Comparison of ENCODE assay signal across 1 cellular context in the genomic region with DNA sequence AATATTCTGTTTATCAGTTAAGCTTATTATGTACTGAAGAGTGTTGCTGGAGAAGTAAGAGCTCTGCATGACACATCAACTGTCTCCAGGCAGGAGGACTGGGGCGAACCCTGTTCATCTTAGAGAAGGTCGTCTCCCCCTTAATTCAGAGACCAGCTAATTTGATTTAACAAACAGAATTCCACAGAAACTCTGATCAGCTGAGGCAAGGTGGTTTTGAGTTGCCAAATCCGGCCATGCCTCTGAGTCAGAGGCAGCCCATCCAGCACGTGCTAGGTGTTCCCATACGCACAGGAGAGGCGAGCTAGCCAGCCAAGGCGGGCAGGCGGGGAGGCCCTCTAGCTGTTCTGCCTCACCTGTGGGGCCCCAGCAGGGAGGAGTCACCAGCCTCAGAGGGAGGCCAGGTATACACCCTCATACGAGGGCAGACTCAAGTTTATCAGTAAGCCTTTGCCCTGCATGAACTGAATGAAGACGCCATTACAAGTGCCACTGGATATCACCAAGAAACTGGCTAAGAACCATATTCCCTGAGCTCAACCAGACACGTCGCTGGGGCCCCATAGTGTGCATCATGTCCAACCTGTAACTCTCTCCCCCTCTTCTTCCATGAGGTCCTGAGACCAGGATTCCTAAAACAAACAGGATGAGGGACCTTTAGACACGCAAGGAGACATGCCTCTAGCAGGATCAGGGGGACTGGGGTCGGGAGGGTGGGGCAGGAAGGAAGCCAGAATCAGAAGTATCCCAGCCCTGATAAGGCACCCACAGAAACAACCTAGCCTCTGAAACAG.
TF ChIP-seq lines count a peak whose summit lies in the region.

No MANE protein-coding gene starts in this region.

TF ChIP-seq in K562, 482 proteins besides CTCF, POLR2A, EP300 and RAD21 (continued from another document):
- TF ChIP-seq, protein P1, sequence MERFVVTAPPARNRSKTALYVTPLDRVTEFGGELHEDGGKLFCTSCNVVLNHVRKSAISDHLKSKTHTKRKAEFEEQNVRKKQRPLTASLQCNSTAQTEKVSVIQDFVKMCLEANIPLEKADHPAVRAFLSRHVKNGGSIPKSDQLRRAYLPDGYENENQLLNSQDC (CRISPR knock-in tag; IDR thresholded peaks at IDR 0.05): 0 out of 2 replicates have a peak, but pooled peaks have one; percentile 55
- TF ChIP-seq, protein P2, sequence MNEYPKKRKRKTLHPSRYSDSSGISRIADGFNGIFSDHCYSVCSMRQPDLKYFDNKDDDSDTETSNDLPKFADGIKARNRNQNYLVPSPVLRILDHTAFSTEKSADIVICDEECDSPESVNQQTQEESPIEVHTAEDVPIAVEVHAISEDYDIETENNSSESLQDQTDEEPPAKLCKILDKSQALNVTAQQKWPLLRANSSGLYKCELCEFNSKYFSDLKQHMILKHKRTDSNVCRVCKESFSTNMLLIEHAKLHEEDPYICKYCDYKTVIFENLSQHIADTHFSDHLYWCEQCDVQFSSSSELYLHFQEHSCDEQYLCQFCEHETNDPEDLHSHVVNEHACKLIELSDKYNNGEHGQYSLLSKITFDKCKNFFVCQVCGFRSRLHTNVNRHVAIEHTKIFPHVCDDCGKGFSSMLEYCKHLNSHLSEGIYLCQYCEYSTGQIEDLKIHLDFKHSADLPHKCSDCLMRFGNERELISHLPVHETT (CRISPR knock-in tag; conservative IDR thresholded peaks at IDR 0.05 in 1 of 2, IDR thresholded peaks at IDR 0.05 in 1 of 2): peak in 1 of 2 experiments; percentile 65; a peak in 2 of 4 replicates
- TF ChIP-seq, protein P3, sequence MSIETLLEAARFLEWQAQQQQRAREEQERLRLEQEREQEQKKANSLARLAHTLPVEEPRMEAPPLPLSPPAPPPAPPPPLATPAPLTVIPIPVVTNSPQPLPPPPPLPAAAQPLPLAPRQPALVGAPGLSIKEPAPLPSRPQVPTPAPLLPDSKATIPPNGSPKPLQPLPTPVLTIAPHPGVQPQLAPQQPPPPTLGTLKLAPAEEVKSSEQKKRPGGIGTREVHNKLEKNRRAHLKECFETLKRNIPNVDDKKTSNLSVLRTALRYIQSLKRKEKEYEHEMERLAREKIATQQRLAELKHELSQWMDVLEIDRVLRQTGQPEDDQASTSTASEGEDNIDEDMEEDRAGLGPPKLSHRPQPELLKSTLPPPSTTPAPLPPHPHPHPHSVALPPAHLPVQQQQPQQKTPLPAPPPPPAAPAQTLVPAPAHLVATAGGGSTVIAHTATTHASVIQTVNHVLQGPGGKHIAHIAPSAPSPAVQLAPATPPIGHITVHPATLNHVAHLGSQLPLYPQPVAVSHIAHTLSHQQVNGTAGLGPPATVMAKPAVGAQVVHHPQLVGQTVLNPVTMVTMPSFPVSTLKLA (conservative IDR thresholded peaks at IDR 0.05): peak; percentile 35 to 46; a peak in 1 of 4 replicates
- TF ChIP-seq, protein P4, sequence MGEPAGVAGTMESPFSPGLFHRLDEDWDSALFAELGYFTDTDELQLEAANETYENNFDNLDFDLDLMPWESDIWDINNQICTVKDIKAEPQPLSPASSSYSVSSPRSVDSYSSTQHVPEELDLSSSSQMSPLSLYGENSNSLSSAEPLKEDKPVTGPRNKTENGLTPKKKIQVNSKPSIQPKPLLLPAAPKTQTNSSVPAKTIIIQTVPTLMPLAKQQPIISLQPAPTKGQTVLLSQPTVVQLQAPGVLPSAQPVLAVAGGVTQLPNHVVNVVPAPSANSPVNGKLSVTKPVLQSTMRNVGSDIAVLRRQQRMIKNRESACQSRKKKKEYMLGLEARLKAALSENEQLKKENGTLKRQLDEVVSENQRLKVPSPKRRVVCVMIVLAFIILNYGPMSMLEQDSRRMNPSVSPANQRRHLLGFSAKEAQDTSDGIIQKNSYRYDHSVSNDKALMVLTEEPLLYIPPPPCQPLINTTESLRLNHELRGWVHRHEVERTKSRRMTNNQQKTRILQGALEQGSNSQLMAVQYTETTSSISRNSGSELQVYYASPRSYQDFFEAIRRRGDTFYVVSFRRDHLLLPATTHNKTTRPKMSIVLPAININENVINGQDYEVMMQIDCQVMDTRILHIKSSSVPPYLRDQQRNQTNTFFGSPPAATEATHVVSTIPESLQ (CRISPR knock-in tag; IDR thresholded peaks at IDR 0.05): no peak
- TF ChIP-seq, protein P5, sequence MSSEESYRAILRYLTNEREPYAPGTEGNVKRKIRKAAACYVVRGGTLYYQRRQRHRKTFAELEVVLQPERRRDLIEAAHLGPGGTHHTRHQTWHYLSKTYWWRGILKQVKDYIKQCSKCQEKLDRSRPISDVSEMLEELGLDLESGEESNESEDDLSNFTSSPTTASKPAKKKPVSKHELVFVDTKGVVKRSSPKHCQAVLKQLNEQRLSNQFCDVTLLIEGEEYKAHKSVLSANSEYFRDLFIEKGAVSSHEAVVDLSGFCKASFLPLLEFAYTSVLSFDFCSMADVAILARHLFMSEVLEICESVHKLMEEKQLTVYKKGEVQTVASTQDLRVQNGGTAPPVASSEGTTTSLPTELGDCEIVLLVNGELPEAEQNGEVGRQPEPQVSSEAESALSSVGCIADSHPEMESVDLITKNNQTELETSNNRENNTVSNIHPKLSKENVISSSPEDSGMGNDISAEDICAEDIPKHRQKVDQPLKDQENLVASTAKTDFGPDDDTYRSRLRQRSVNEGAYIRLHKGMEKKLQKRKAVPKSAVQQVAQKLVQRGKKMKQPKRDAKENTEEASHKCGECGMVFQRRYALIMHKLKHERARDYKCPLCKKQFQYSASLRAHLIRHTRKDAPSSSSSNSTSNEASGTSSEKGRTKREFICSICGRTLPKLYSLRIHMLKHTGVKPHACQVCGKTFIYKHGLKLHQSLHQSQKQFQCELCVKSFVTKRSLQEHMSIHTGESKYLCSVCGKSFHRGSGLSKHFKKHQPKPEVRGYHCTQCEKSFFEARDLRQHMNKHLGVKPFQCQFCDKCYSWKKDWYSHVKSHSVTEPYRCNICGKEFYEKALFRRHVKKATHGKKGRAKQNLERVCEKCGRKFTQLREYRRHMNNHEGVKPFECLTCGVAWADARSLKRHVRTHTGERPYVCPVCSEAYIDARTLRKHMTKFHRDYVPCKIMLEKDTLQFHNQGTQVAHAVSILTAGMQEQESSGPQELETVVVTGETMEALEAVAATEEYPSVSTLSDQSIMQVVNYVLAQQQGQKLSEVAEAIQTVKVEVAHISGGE (CRISPR knock-in tag; IDR thresholded peaks at IDR 0.05): peak in 1 of 3 experiments; percentile 73; a peak in 2 of 6 replicates
- TF ChIP-seq HDAC8 (tag; IDR thresholded peaks at IDR 0.05) (peak; percentile 90; the same call in 1 of the 2 replicates), NFRKB (IDR thresholded peaks at IDR 0.05; ENCODE audit: low read depth) (peak; percentile 91), ZNF583 (CRISPR knock-in tag; IDR thresholded peaks at IDR 0.05) (peak; percentile 94), KLF13 (tag; IDR thresholded peaks at IDR 0.05; ENCODE audit: borderline replicate concordance, low read depth) (peak; percentile 80), ESRRA (IDR thresholded peaks at IDR 0.05; ENCODE audit: borderline replicate concordance, low read depth) (no peak), TAL1 (IDR thresholded peaks at IDR 0.05) (0 out of 2 replicates have a peak, but pooled peaks have one; percentile 5), CXXC5 (CRISPR knock-in tag; IDR thresholded peaks at IDR 0.05) (peak; percentile 72), NCOR1 (IDR thresholded peaks at IDR 0.05) (peak; percentile 53), CHD4 (IDR thresholded peaks at IDR 0.05; ENCODE audit: insufficient read depth, insufficient replicate concordance, low read depth, low read length, poor library complexity, severe bottlenecking) (no peak), ZNF316 (IDR thresholded peaks at IDR 0.05) (no peak), ATF1 (CRISPR knock-in tag; IDR thresholded peaks at IDR 0.05) (no peak), ATF1 (tag; IDR thresholded peaks at IDR 0.05) (peak; percentile 65), SMAD4 (CRISPR knock-in tag; conservative IDR thresholded peaks at IDR 0.05) (peak; percentile 95), HDAC2 (IDR thresholded peaks at IDR 0.05) (0 out of 2 replicates have a peak, but pooled peaks have one; percentile 32), MYNN (IDR thresholded peaks at IDR 0.05) (peak; percentile 11; the same call in 1 of the 2 replicates), MYNN (CRISPR knock-in tag; IDR thresholded peaks at IDR 0.05) (no peak), ZNF584 (CRISPR knock-in tag; IDR thresholded peaks at IDR 0.05; ENCODE audit: low read depth) (peak; percentile 80), ZNF77 (CRISPR knock-in tag; IDR thresholded peaks at IDR 0.05) (peak; percentile 84; the same call in 1 of the 2 replicates), SPI1 (IDR thresholded peaks at IDR 0.05; ENCODE audit: borderline replicate concordance, low read depth, low read length) (no peak)
- TF ChIP-seq, protein P6, sequence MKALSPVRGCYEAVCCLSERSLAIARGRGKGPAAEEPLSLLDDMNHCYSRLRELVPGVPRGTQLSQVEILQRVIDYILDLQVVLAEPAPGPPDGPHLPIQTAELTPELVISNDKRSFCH (CRISPR knock-in tag; IDR thresholded peaks at IDR 0.05): no peak
- TF ChIP-seq, protein P6 (tag; IDR thresholded peaks at IDR 0.05): peak; percentile 96
- TF ChIP-seq, protein P7, sequence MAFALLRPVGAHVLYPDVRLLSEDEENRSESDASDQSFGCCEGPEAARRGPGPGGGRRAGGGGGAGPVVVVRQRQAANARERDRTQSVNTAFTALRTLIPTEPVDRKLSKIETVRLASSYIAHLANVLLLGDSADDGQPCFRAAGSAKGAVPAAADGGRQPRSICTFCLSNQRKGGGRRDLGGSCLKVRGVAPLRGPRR (CRISPR knock-in tag; IDR thresholded peaks at IDR 0.05): peak; percentile 60; the same call in 1 of the 2 replicates
- TF ChIP-seq, protein P8, sequence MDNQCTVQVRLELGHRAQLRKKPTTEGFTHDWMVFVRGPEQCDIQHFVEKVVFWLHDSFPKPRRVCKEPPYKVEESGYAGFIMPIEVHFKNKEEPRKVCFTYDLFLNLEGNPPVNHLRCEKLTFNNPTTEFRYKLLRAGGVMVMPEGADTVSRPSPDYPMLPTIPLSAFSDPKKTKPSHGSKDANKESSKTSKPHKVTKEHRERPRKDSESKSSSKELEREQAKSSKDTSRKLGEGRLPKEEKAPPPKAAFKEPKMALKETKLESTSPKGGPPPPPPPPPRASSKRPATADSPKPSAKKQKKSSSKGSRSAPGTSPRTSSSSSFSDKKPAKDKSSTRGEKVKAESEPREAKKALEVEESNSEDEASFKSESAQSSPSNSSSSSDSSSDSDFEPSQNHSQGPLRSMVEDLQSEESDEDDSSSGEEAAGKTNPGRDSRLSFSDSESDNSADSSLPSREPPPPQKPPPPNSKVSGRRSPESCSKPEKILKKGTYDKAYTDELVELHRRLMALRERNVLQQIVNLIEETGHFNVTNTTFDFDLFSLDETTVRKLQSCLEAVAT (IDR thresholded peaks at IDR 0.05): 0 out of 4 replicates have a peak, but pooled peaks of 1 of the 2 experiments have one; percentile 1
